In genomic region chr3:154252759-154253638, GRCh38 we compare ENCODE assay signal across 8 cellular contexts.
DNase-seq lines count a peak whose midpoint lies in the region; ATAC-seq and TF ChIP-seq lines count a peak whose summit lies in the region.

No MANE protein-coding gene starts in this region.

- peak; percentile 79 for DNase-seq in CD14-positive monocyte (ENCODE audit: low spot score)
- DNase-seq in NCI-H446 treated with DMSO at 0.1 percent for 48 hours (lab: John Stamatoyannopoulos, UW), result peak; percentile 59
- DNase-seq in activated CD4-positive, alpha-beta T cell treated with anti-CD3 and anti-CD28 coated beads for 36 hours, result peak; percentile 86
- DNase-seq in colonic mucosa, result peak; percentile 92
- DNase-seq in left lung, result peak; percentile 88 to 92
- DNase-seq in stimulated activated CD4-positive, alpha-beta T cell treated with anti-CD3 and anti-CD28 coated beads, Interleukin-4, amount 100 ng/mL, for 4 hours, result peak; percentile 46 to 68

- POLR2A ChIA-PET in activated CD4-positive, alpha-beta T cell treated with anti-CD3 and anti-CD28 coated beads for 36 hours (lab: Charles Lee), result no interaction called here

- H3K36me3 ChIP-seq in colonic mucosa (no peaks in the 10 kb centered on the region), left lung (peaks cover 0 to 71% of the 10 kb centered on the region in 2 donors)

- H3K27ac ChIP-seq in colonic mucosa (no peak overlapping the region), left lung (no peak overlapping the region)

- intact Hi-C loops in CD14-positive monocyte (cut with micrococcal nuclease), result loop anchor here (2.0 to 5.0 kb wide), 3 partner anchors 211 to 1231 kb away; no protein-coding TSS in a partner anchor
- intact Hi-C loops in activated CD4-positive, alpha-beta T cell treated with anti-CD3 and anti-CD28 coated beads for 36 hours (cut with DNase I, micrococcal nuclease), result loop anchor here (1.0 to 5.0 kb wide), 5 partner anchors 157 to 1226 kb away; no protein-coding TSS in a partner anchor
- intact Hi-C loops in colonic mucosa (cut with DNase I), result loop anchor here (2.0 to 5.0 kb wide), 2 partner anchors 156 to 211 kb away; no protein-coding TSS in a partner anchor
- intact Hi-C loops in left lung (cut with DNase I), result loop anchor here in 1 of 2 donors (10.0 kb wide), 1 partner anchor 158 kb away; no protein-coding TSS in a partner anchor

- no peaks in the 10 kb centered on the region for H3K9me3 Mint-ChIP-seq in CD14-positive monocyte
- H3K9me3 Mint-ChIP-seq in activated CD4-positive, alpha-beta T cell treated with anti-CD3 and anti-CD28 coated beads for 36 hours (ENCODE audit: low read depth), result no peaks in the 10 kb centered on the region

- peak overlapping the region in 1 of 2 donors; percentile 62 for H3K4me3 Mint-ChIP-seq in CD14-positive monocyte
- H3K4me3 Mint-ChIP-seq in activated CD4-positive, alpha-beta T cell treated with anti-CD3 and anti-CD28 coated beads for 36 hours, result no peak overlapping the region

- CTCF ChIA-PET in activated CD4-positive, alpha-beta T cell treated with anti-CD3 and anti-CD28 coated beads for 36 hours (lab: Charles Lee), result interaction anchor here (0.6 to 2.3 kb wide), 24 partner anchors 8 to 264 kb away, joined by 3 to 16 read pairs (median 3); partner anchors contain the start of gene ARHGEF26

- ATAC-seq in GM19328 (IDR thresholded peaks at IDR 0.05; ENCODE audit: unreplicated experiment) (peak; percentile 69), HG03432 (IDR thresholded peaks at IDR 0.05; ENCODE audit: unreplicated experiment) (peak; percentile 97), left lung (peak; percentile 99)
- peak; percentile 82 for ATAC-seq in activated CD4-positive, alpha-beta T cell treated with anti-CD3 and anti-CD28 coated beads for 36 hours

- H3K4me1 ChIP-seq in colonic mucosa, result no peaks in the 10 kb centered on the region
- H3K4me1 ChIP-seq in left lung, result peaks cover 3 to 11% of the 10 kb centered on the region in 2 donors

- TF ChIP-seq CTCF in CD14-positive monocyte (IDR thresholded peaks at IDR 0.05), result peak; percentile 94
- TF ChIP-seq CTCF in colonic mucosa (IDR thresholded peaks at IDR 0.05), result peak; percentile 77
- TF ChIP-seq CTCF in left lung (IDR thresholded peaks at IDR 0.05), result peak; percentile 77 to 83

- H3K27me3 ChIP-seq in colonic mucosa (no peaks in the 10 kb centered on the region), left lung (no peaks in the 10 kb centered on the region)

- no peak overlapping the region for H3K27ac Mint-ChIP-seq in CD14-positive monocyte
- H3K27ac Mint-ChIP-seq in activated CD4-positive, alpha-beta T cell treated with anti-CD3 and anti-CD28 coated beads for 36 hours, result no peak overlapping the region

- no peaks in the 10 kb centered on the region for H3K9me3 ChIP-seq in colonic mucosa
- no peaks in the 10 kb centered on the region for H3K9me3 ChIP-seq in left lung

- no peaks in the 10 kb centered on the region for H3K27me3 Mint-ChIP-seq in CD14-positive monocyte (ENCODE audit: low read depth in 3 of 3)
- no peaks in the 10 kb centered on the region for H3K27me3 Mint-ChIP-seq in activated CD4-positive, alpha-beta T cell treated with anti-CD3 and anti-CD28 coated beads for 36 hours

- peaks cover 2% of the 10 kb centered on the region for H3K4me1 Mint-ChIP-seq in CD14-positive monocyte
- no peaks in the 10 kb centered on the region for H3K4me1 Mint-ChIP-seq in activated CD4-positive, alpha-beta T cell treated with anti-CD3 and anti-CD28 coated beads for 36 hours

- no peak overlapping the region for H3K9ac ChIP-seq in colonic mucosa (ENCODE audit: low read depth in 2 of 2, low read length in 2 of 2)

- H3K36me3 Mint-ChIP-seq in CD14-positive monocyte, result peaks cover 48 to 59% of the 10 kb centered on the region in 2 donors
- H3K36me3 Mint-ChIP-seq in activated CD4-positive, alpha-beta T cell treated with anti-CD3 and anti-CD28 coated beads for 36 hours (ENCODE audit: low read depth), result peaks cover 44% of the 10 kb centered on the region

- H3K4me3 ChIP-seq in colonic mucosa (no peak overlapping the region), left lung (no peak overlapping the region)
